In the genomic region with DNA sequence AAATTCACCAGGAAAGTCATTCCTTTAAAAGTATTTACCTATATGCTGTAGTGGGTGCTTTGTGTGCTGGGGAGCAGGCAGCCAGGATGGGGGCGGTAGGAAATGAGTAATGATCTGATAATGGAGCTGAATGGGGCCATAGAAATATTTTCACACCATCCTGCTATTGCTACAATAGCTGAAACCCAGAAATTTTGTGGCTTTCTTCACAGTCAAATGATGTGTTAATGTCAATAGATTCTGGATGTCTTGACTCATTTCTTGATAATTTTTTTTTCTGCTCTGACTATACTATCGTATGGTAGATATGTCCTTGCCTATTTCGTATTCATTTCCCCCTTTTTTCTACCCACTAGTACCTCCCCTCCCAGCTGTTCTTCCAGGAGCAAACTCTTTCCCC, we compare ENCODE assay signal across 11 cellular contexts. TPM values are rescaled to one million over a fixed set of nuclear protein-coding genes. Genes with fewer than 3 reads are reported as not detected.
DNase-seq lines count a peak whose midpoint lies in the region; ATAC-seq and TF ChIP-seq lines count a peak whose summit lies in the region.
"Had no signal": no experiment of that assay in that cellular context is flagged by ENCODE, and none has a peak within 500 bp of the region (broad histone marks: within the 10 kb centered on the region; RNA-seq: fewer than 3 reads in every experiment).

No MANE protein-coding gene starts in this region.

- intact Hi-C loops in lower leg skin (cut with DNase I; ENCODE audit: low total_unique reads), result loop anchor here (5.0 kb wide), 1 partner anchor 931 kb away; no protein-coding TSS in a partner anchor
- intact Hi-C loops in CD4-positive, alpha-beta T cell (cut with DNase I, micrococcal nuclease), result no loop called here

- no peaks in the 10 kb centered on the region for H3K36me3 ChIP-seq in hepatocyte (replicated peaks; ENCODE audit: insufficient read depth, low read depth)
- H3K36me3 ChIP-seq: cardiac muscle cell had no signal

- ATAC-seq in GM19023 (IDR thresholded peaks at IDR 0.05; ENCODE audit: unreplicated experiment) (peak; percentile 77), HG02763 (IDR thresholded peaks at IDR 0.05; ENCODE audit: unreplicated experiment) (peak; percentile 77)
- ATAC-seq in CD4-positive, alpha-beta T cell (ENCODE audit: poor library complexity), result no peak

- H3K9me3 ChIP-seq in hepatocyte (ENCODE audit: low read depth), result no peaks in the 10 kb centered on the region
- H3K9me3 ChIP-seq in CD4-positive, alpha-beta T cell (ENCODE audit: control insufficient read depth, low read length), result no peaks in the 10 kb centered on the region

- no peak overlapping the region for H2AFZ ChIP-seq in hepatocyte
- H2AFZ ChIP-seq: PC-9 had no signal

- H3K4me2 ChIP-seq in hepatocyte, result no peak overlapping the region
- H3K4me2 ChIP-seq: PC-9 had no signal

- POLR2A ChIA-PET in CD4-positive, alpha-beta T cell (lab: Charles Lee), result no interaction called here

- no peak for TF ChIP-seq POLR2A in lower leg skin (IDR thresholded peaks at IDR 0.05)

- DNase-seq in Daoy (ENCODE audit: low read depth) (peak; percentile 84), HS-5 (ENCODE audit: low read depth) (peak; percentile 23), lower leg skin (ENCODE audit: low spot score in 2 of 2) (no peak), hepatocyte (ENCODE audit: low spot score) (no peak), DMS79 treated with DMSO at 0.1 percent for 48 hours (lab: John Stamatoyannopoulos, UW) (no peak)
- no peak for DNase-seq in CD4-positive, alpha-beta T cell
- DNase-seq: activated CD4-positive, alpha-beta T cell treated with anti-CD3 and anti-CD28 coated beads for 1 hour; PC-9 had no signal

- H3K27ac ChIP-seq in hepatocyte, result no peak overlapping the region
- H3K27ac ChIP-seq in CD4-positive, alpha-beta T cell (ENCODE audit: low read depth, low read length), result no peak overlapping the region
- H3K27ac ChIP-seq: cardiac muscle cell, PC-9 had no signal

- H3K79me2 ChIP-seq in hepatocyte, result no peaks in the 10 kb centered on the region

- no peaks in the 10 kb centered on the region for H3K27me3 Mint-ChIP-seq in CD4-positive, alpha-beta T cell

- H3K27ac Mint-ChIP-seq in CD4-positive, alpha-beta T cell, result no peak overlapping the region

- no peaks in the 10 kb centered on the region for H3K4me1 ChIP-seq in hepatocyte (ENCODE audit: insufficient read depth)

- H3K36me3 Mint-ChIP-seq in CD4-positive, alpha-beta T cell (ENCODE audit: low read depth), result no peaks in the 10 kb centered on the region

- no peaks in the 10 kb centered on the region for H3K27me3 ChIP-seq in hepatocyte
- no peaks in the 10 kb centered on the region for H3K27me3 ChIP-seq in CD4-positive, alpha-beta T cell (ENCODE audit: control insufficient read depth, insufficient read depth, low read length)
- H3K27me3 ChIP-seq: cardiac muscle cell had no signal

- H3K9me3 Mint-ChIP-seq in CD4-positive, alpha-beta T cell, result no peaks in the 10 kb centered on the region

- TF ChIP-seq CTCF in lower leg skin (IDR thresholded peaks at IDR 0.05) (no peak), hepatocyte (IDR thresholded peaks at IDR 0.05; ENCODE audit: poor library complexity) (no peak)
- TF ChIP-seq CTCF in CD4-positive, alpha-beta T cell (IDR thresholded peaks at IDR 0.05), result no peak

- H3K4me1 Mint-ChIP-seq in CD4-positive, alpha-beta T cell (ENCODE audit: low read depth), result no peaks in the 10 kb centered on the region

- H3K4me3 Mint-ChIP-seq in CD4-positive, alpha-beta T cell, result no peak overlapping the region

- CTCF ChIA-PET in CD4-positive, alpha-beta T cell (lab: Charles Lee), result no interaction called here

- H3K9me2 ChIP-seq in hepatocyte (replicated peaks; ENCODE audit: insufficient read depth), result no peaks in the 10 kb centered on the region

- no peaks in the 10 kb centered on the region for H4K20me1 ChIP-seq in hepatocyte (ENCODE audit: insufficient read depth, poor library complexity, severe bottlenecking)

- H3K4me3 ChIP-seq in lower leg skin (ENCODE audit: low read depth, poor library complexity, severe bottlenecking) (no peak overlapping the region), hepatocyte (no peak overlapping the region)
- H3K4me3 ChIP-seq: cardiac muscle cell, PC-9 had no signal

- 63 to 75% methylated on average over 3 of the region's 3 CpGs for WGBS in lower leg skin, 2 donors
- WGBS in hepatocyte (ENCODE audit: low lambda C conversion rate, missing lambda C conversion rate), result 75% methylated on average over 3 of the region's 3 CpGs

RNA-seq across cellular contexts. Expression of a gene that starts 59.5 kb away (rescaled TPM):
- 2.9 and 3.5 TPM in 2 replicates for total RNA-seq in Daoy (2014; rRNA removed; shearing (Covaris generic))
- under 1 TPM; 0.04 to 0.19 (median 0.14) TPM for total RNA-seq in lower leg skin
- total RNA-seq in hepatocyte, result 1.4 and 1.8 TPM in 2 replicates
- polyA plus RNA-seq in hepatocyte, result 0.09 TPM in 1 of 2 replicates, not detected in the other
- not detected for total RNA-seq in CD4-positive, alpha-beta T cell
- polyA plus RNA-seq: cardiac muscle cell had no signal

Comparison
In these comparisons a context has a peak if more than half of its experiments do, and no peak if none do; other contexts are left out.
1. DNase-seq: peak in Daoy (single experiment) and HS-5 (single experiment); none in lower leg skin (0 of 2), hepatocyte (single experiment), CD4-positive, alpha-beta T cell (0 of 10) and DMS79 treated with DMSO at 0.1 percent for 48 hours (single experiment).